ENCODE assay signal across 11 cellular contexts in genomic region chr10:71805776-71806705, GRCh38. TPM values are rescaled to one million over a fixed set of nuclear protein-coding genes. Genes with fewer than 3 reads are reported as not detected.
DNase-seq lines count a peak whose midpoint lies in the region; ATAC-seq, FAIRE-seq and TF ChIP-seq lines count a peak whose summit lies in the region.
"Had no signal": no experiment of that assay in that cellular context is flagged by ENCODE, and none has a peak within 500 bp of the region (broad histone marks: within the 10 kb centered on the region; RNA-seq: fewer than 3 reads in every experiment).

No MANE protein-coding gene starts in this region.

- H3K27me3 Mint-ChIP-seq in CD14-positive monocyte (ENCODE audit: low read depth in 3 of 3), result peaks cover 0 to 8% (median 0%) of the 10 kb centered on the region in 3 donors
- H3K27me3 Mint-ChIP-seq in endodermal cell (ENCODE audit: insufficient read depth), result peaks cover 27% of the 10 kb centered on the region

- no peak overlapping the region for H4K5ac ChIP-seq in mesendoderm (ENCODE audit: low read length)

- H3K4ac ChIP-seq in mesendoderm (ENCODE audit: low read depth, low read length), result no peak overlapping the region

- FAIRE-seq in HTR-8/SVneo (lab: Jason Lieb, UNC), result no peak

- H4K8ac ChIP-seq in mesendoderm (ENCODE audit: low read depth, low read length), result no peak overlapping the region

- H3K4me1 Mint-ChIP-seq in CD14-positive monocyte (peaks cover 73% of the 10 kb centered on the region), endodermal cell (no peaks in the 10 kb centered on the region)

- H3K9me3 ChIP-seq in endodermal cell (ENCODE audit: control insufficient read depth, low read length), result no peaks in the 10 kb centered on the region
- H3K9me3 ChIP-seq: MG63 had no signal

- H2AK5ac ChIP-seq in mesendoderm (ENCODE audit: low read length), result no peak overlapping the region

- H3K36me3 ChIP-seq in endodermal cell (ENCODE audit: control insufficient read depth, insufficient read depth, low read length) (no peaks in the 10 kb centered on the region), mesendoderm (ENCODE audit: control insufficient read depth, insufficient read depth, low read length) (no peaks in the 10 kb centered on the region)
- H3K36me3 ChIP-seq: MG63 had no signal

- ATAC-seq in HG03045 (IDR thresholded peaks at IDR 0.05; ENCODE audit: unreplicated experiment) (no peak), GM18873 (IDR thresholded peaks at IDR 0.05; ENCODE audit: low FRiP score, unreplicated experiment) (no peak)
- ATAC-seq: PC-3 had no signal

- H3K79me1 ChIP-seq in mesendoderm (ENCODE audit: low read length), result no peaks in the 10 kb centered on the region

- H3K9me3 Mint-ChIP-seq in CD14-positive monocyte (peaks cover 0 to 4% (median 0%) of the 10 kb centered on the region in 7 donors), endodermal cell (no peaks in the 10 kb centered on the region)
- H3K9me3 Mint-ChIP-seq: activated naive CD8-positive, alpha-beta T cell treated with anti-CD3 and anti-CD28 coated beads, Interleukin-2, amount 10 ng/mL, durations not matched to agents 7 days and 5 days had no signal

- no peaks in the 10 kb centered on the region for H3K27me3 ChIP-seq in endodermal cell (ENCODE audit: control insufficient read depth, insufficient read depth, low read length, poor library complexity, severe bottlenecking)
- H3K27me3 ChIP-seq in mesendoderm (ENCODE audit: insufficient read depth, low read length, poor library complexity), result no peaks in the 10 kb centered on the region
- H3K27me3 ChIP-seq: MG63 had no signal

- peak overlapping the region; percentile 27 to 60 for H3K4me3 Mint-ChIP-seq in CD14-positive monocyte
- H3K4me3 Mint-ChIP-seq in endodermal cell, result no peak overlapping the region
- H3K4me3 Mint-ChIP-seq: activated naive CD8-positive, alpha-beta T cell treated with anti-CD3 and anti-CD28 coated beads, Interleukin-2, amount 10 ng/mL, durations not matched to agents 7 days and 5 days had no signal

- H2BK15ac ChIP-seq in mesendoderm (replicated peaks; ENCODE audit: low read depth), result no peak overlapping the region

- DNase-seq in CD14-positive monocyte (ENCODE audit: low spot score) (peak; percentile 74), NCI-H146 treated with DMSO at 0.1 percent for 48 hours (lab: John Stamatoyannopoulos, UW; ENCODE audit: unreplicated experiment) (peak; percentile 50), endodermal cell (peak; percentile 94), mesendoderm (peak; percentile 57), NCI-H1105 treated with DMSO at 0.1 percent for 48 hours (lab: John Stamatoyannopoulos, UW) (no peak), HTR-8/SVneo (ENCODE audit: insufficient read length, low spot score) (no peak)
- DNase-seq: activated naive CD8-positive, alpha-beta T cell treated with anti-CD3 and anti-CD28 coated beads, Interleukin-2, amount 10 ng/mL, durations not matched to agents 7 days and 5 days; MG63; PC-3 had no signal

- no peaks in the 10 kb centered on the region for H3K79me2 ChIP-seq in mesendoderm (ENCODE audit: control insufficient read depth, insufficient read depth, low read length)

- WGBS in endodermal cell (ENCODE audit: insufficient coverage in 1 of 2, insufficient read length in 1 of 2), 2 experiments, result 85 to 89% methylated on average over 18 to 41 of the region's 41 CpGs
- no CpG with 5 or more reads among the region's 41 CpGs for WGBS in mesendoderm (ENCODE audit: extremely low coverage, insufficient coverage, low lambda C conversion rate)

- peak overlapping the region; percentile 70 to 92 (median 83) for H3K27ac Mint-ChIP-seq in CD14-positive monocyte
- H3K27ac Mint-ChIP-seq in endodermal cell, result peak overlapping the region; percentile 58
- H3K27ac Mint-ChIP-seq: activated naive CD8-positive, alpha-beta T cell treated with anti-CD3 and anti-CD28 coated beads, Interleukin-2, amount 10 ng/mL, durations not matched to agents 7 days and 5 days had no signal

- no peak overlapping the region for H2BK120ac ChIP-seq in mesendoderm (ENCODE audit: low read depth, low read length)

- H2BK5ac ChIP-seq in mesendoderm (ENCODE audit: low read length), result no peak overlapping the region

- TF ChIP-seq CTCF in CD14-positive monocyte (IDR thresholded peaks at IDR 0.05) (no peak), endodermal cell (conservative IDR thresholded peaks at IDR 0.05) (no peak)

- H3K27ac ChIP-seq in endodermal cell (ENCODE audit: low read depth, low read length) (no peak overlapping the region), mesendoderm (ENCODE audit: low read depth, low read length) (no peak overlapping the region)

- no peak overlapping the region for H3K4me3 ChIP-seq in endodermal cell (ENCODE audit: low read length)
- H3K4me3 ChIP-seq in mesendoderm (ENCODE audit: low read length), result no peak overlapping the region
- H3K4me3 ChIP-seq: MG63 had no signal

- H3K56ac ChIP-seq in mesendoderm (ENCODE audit: low read length), result no peak overlapping the region

- no peak overlapping the region for H3K4me2 ChIP-seq in mesendoderm (ENCODE audit: low read length)

- no peak overlapping the region for H3K23ac ChIP-seq in mesendoderm (ENCODE audit: low read length)

- intact Hi-C loops in CD14-positive monocyte (cut with micrococcal nuclease), result loop anchor here in 1 of 2 donors (5.0 kb wide), 1 partner anchor 34 kb away; the partner anchor contains the start of gene VSIR

- no peak overlapping the region for H3K9ac ChIP-seq in endodermal cell (ENCODE audit: extremely low read depth, low read length, poor library complexity, severe bottlenecking)
- H3K9ac ChIP-seq in mesendoderm (ENCODE audit: low read length), result no peak overlapping the region

- H3K18ac ChIP-seq in mesendoderm (ENCODE audit: low read length), result no peak overlapping the region

- peaks cover 29 to 30% of the 10 kb centered on the region in 2 donors for H3K36me3 Mint-ChIP-seq in CD14-positive monocyte
- H3K36me3 Mint-ChIP-seq in endodermal cell (ENCODE audit: low read depth), result no peaks in the 10 kb centered on the region
- H3K36me3 Mint-ChIP-seq: activated naive CD8-positive, alpha-beta T cell treated with anti-CD3 and anti-CD28 coated beads, Interleukin-2, amount 10 ng/mL, durations not matched to agents 7 days and 5 days had no signal

- H3K4me1 ChIP-seq in endodermal cell (ENCODE audit: control insufficient read depth, insufficient read depth, low read length) (no peaks in the 10 kb centered on the region), mesendoderm (ENCODE audit: control insufficient read depth, low read depth, low read length) (no peaks in the 10 kb centered on the region)

RNA-seq across cellular contexts. Expression of gene VSIR, which starts 32.7 kb away (rescaled TPM):
- polyA plus RNA-seq in CD14-positive monocyte, result 1,000 to 10,000 TPM in 1 of 2 donors, 100 to 1,000 TPM in 1; 801 to 1,133 TPM
- total RNA-seq in endodermal cell, result under 1 TPM; 0.07 to 0.68 TPM
- polyA plus RNA-seq in endodermal cell (2013, experiment 1 of 2), result 0.61 TPM
- polyA plus RNA-seq in endodermal cell (2013, experiment 2 of 2), result 0.12 TPM
- 0.01 TPM for polyA plus RNA-seq in mesendoderm (2013, experiment 1 of 2)
- polyA plus RNA-seq in mesendoderm (2013, experiment 2 of 2), result 0.07 TPM

RNA-seq across cellular contexts. Expression of gene PSAP, which starts 45.0 kb away (rescaled TPM):
- 1,000 to 10,000 TPM; 7,346 to 8,673 TPM for polyA plus RNA-seq in CD14-positive monocyte
- total RNA-seq in endodermal cell, result 100 to 1,000 TPM; 456 to 549 TPM
- polyA plus RNA-seq in endodermal cell (2013, experiment 1 of 2), result 500 TPM
- 448 TPM for polyA plus RNA-seq in endodermal cell (2013, experiment 2 of 2)
- polyA plus RNA-seq in mesendoderm (2013, experiment 1 of 2), result 164 TPM
- 164 TPM for polyA plus RNA-seq in mesendoderm (2013, experiment 2 of 2)

Comparison
In these comparisons a context has a peak if more than half of its experiments do, and no peak if none do; other contexts are left out.
1. DNase-seq: peak in CD14-positive monocyte (single experiment), NCI-H146 treated with DMSO at 0.1 percent for 48 hours (single experiment), endodermal cell (single experiment) and mesendoderm (single experiment); none in NCI-H1105 treated with DMSO at 0.1 percent for 48 hours (single experiment) and HTR-8/SVneo (single experiment).